Comparison of ENCODE assay signal across 8 cellular contexts in the genomic region with DNA sequence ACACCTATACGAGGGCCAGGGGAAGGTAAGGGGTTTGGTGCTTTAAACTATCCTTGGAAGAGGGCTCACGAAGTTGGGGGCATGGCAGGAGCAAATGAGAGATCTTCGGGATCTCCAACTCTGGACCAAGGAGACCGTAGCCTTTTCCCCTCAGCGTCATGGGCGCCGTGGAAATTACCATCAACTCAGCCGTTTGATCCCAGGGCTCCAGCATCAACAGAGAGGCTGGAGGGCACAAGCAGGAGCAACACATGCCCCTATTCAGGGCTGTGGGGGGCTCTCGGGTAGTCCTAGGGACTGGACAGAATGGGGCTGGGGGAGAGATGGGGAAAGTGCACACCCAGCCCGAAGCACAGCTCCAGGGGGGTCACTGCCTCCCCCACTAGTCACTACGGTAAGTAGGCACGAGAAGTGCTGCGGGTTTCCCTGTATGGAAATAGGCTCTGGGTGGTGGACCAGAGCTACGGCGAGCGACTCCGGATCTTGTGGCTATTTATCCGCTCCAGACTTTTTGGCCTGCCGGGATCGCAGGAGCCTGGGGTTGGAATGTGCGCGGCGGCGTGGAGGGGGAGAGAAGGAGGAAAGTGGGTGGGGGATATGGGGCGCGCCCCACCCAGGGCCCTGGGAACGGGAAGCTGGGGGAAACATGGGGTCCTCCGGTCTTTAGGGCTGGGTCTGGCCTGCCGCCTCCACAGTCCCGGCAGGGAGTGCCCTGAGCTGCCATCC. TPM values are rescaled to one million over a fixed set of nuclear protein-coding genes. Genes with fewer than 3 reads are reported as not detected.
DNase-seq lines count a peak whose midpoint lies in the region; ATAC-seq and TF ChIP-seq lines count a peak whose summit lies in the region.

No MANE protein-coding gene starts in this region.

- no peaks in the 10 kb centered on the region for H3K27me3 ChIP-seq in esophagus (ENCODE audit: control insufficient read depth in 1 of 2, insufficient read depth in 2 of 2, low read length in 2 of 2)
- no peaks in the 10 kb centered on the region for H3K27me3 ChIP-seq in upper lobe of left lung

- H3K27me3 Mint-ChIP-seq in HFFc6 (ENCODE audit: insufficient read depth) = peaks cover 4% of the 10 kb centered on the region; the same call in 1 of the 2 replicates
- H3K27me3 Mint-ChIP-seq in mesothelial cell of epicardium (ENCODE audit: low read depth) = no peaks in the 10 kb centered on the region

- H3K4me3 Mint-ChIP-seq in HFFc6 = peak overlapping the region; percentile 90
- H3K4me3 Mint-ChIP-seq in mesothelial cell of epicardium = peak overlapping the region; percentile 92

- peak overlapping the region; percentile 85 to 87 for H3K27ac ChIP-seq in esophagus (ENCODE audit: low read depth in 2 of 2, low read length in 1 of 2)
- H3K27ac ChIP-seq in upper lobe of left lung = peak overlapping the region; percentile 73 to 91 (median 88)

- peaks cover 13 to 18% of the 10 kb centered on the region in 2 donors for H3K4me1 ChIP-seq in esophagus (ENCODE audit: control insufficient read depth in 2 of 2, insufficient read depth in 2 of 2, low read length in 1 of 2)
- H3K4me1 ChIP-seq in upper lobe of left lung = peaks cover 13 to 39% (median 20%) of the 10 kb centered on the region in 4 donors

- H3K9me3 Mint-ChIP-seq in HFFc6 (no peaks in the 10 kb centered on the region), mesothelial cell of epicardium (no peaks in the 10 kb centered on the region)

- H3K9me3 ChIP-seq in esophagus (ENCODE audit: control insufficient read depth in 2 of 2, insufficient read depth in 1 of 2, low read depth in 1 of 2, low read length in 1 of 2) = no peaks in the 10 kb centered on the region
- H3K9me3 ChIP-seq in upper lobe of left lung = no peaks in the 10 kb centered on the region

- peak; percentile 90 for DNase-seq in AG08396 (ENCODE audit: low spot score)
- peak; percentile 81 for DNase-seq in HFFc6
- peak; percentile 55 to 83 for DNase-seq in SHP77 (lab: John Stamatoyannopoulos, UW)
- peak; percentile 64 to 80 for DNase-seq in mesothelial cell of epicardium (ENCODE audit: low spot score in 2 of 2, unreplicated experiment in 2 of 2)
- DNase-seq in upper lobe of left lung = peak; percentile 86 to 89
- DNase-seq in activated gamma-delta T cell (lab: John Stamatoyannopoulos, UW) = no peak

- WGBS in esophagus, 2 donors = 6 to 7% methylated on average over 28 to 30 of the region's 30 CpGs
- 3 to 10% methylated on average over 27 to 30 of the region's 30 CpGs for WGBS in upper lobe of left lung, 2 donors

- TF ChIP-seq EP300 in upper lobe of left lung (IDR thresholded peaks at IDR 0.05) = no peak

- ATAC-seq in upper lobe of left lung (ENCODE audit: low FRiP score in 2 of 2) = peak; percentile 92 to 94
- no peak for ATAC-seq in HG03378 (IDR thresholded peaks at IDR 0.05; ENCODE audit: unreplicated experiment)

- TF ChIP-seq POLR2A in upper lobe of left lung (IDR thresholded peaks at IDR 0.05) = no peak

- H3K27ac Mint-ChIP-seq in HFFc6 (peak overlapping the region; percentile 96), mesothelial cell of epicardium (peak overlapping the region; percentile 97)

- H3K36me3 Mint-ChIP-seq in HFFc6 (ENCODE audit: low read depth) (peaks cover 24% of the 10 kb centered on the region), mesothelial cell of epicardium (peaks cover 11% of the 10 kb centered on the region)

- peak overlapping the region; percentile 47 to 64 for H3K4me3 ChIP-seq in esophagus (ENCODE audit: low read depth in 1 of 2, low read length in 2 of 2)
- H3K4me3 ChIP-seq in upper lobe of left lung = peak overlapping the region; percentile 42 to 58 (median 57)

- TF ChIP-seq CTCF in HFFc6 (IDR thresholded peaks at IDR 0.05) = no peak
- TF ChIP-seq CTCF in mesothelial cell of epicardium (IDR thresholded peaks at IDR 0.05; ENCODE audit: unreplicated experiment) = no peak
- TF ChIP-seq CTCF in upper lobe of left lung (IDR thresholded peaks at IDR 0.05) = peak in 1 of 6 experiments; percentile 11

- H3K4me1 Mint-ChIP-seq in HFFc6 (ENCODE audit: low read depth) (peaks cover 26% of the 10 kb centered on the region), mesothelial cell of epicardium (peaks cover 14% of the 10 kb centered on the region)

- peaks cover 4 to 23% of the 10 kb centered on the region in 2 donors for H3K36me3 ChIP-seq in esophagus (ENCODE audit: control insufficient read depth in 2 of 2, insufficient read depth in 2 of 2, low read length in 1 of 2)
- peaks cover 0 to 27% (median 18%) of the 10 kb centered on the region in 4 donors for H3K36me3 ChIP-seq in upper lobe of left lung

RNA-seq across cellular contexts. Expression of a gene that starts 0.5 kb away (rescaled TPM):
- 100 to 1,000 TPM; 432 to 518 (median 449) TPM for total RNA-seq in HFFc6 (2021; fragmentation: NEBNext Ultra II Directional; extraction: Animal tissue kit (Norgen Biotek cat#: 25700))
- polyA plus RNA-seq in esophagus = 100 to 1,000 TPM; 123 to 219 TPM
- total RNA-seq in mesothelial cell of epicardium = 335 to 359 TPM (median 348 TPM) in 3 replicates
- total RNA-seq in upper lobe of left lung = 100 to 1,000 TPM; 349 to 904 (median 555) TPM

RNA-seq across cellular contexts. Expression of a gene that starts 12.8 kb away (rescaled TPM):
- total RNA-seq in HFFc6 (2021; fragmentation: NEBNext Ultra II Directional; extraction: Animal tissue kit (Norgen Biotek cat#: 25700)) = 10 to 100 TPM; 35.2 to 49.2 (median 42.6) TPM
- polyA plus RNA-seq in esophagus = 10 to 100 TPM; 17.9 to 19.4 TPM
- 76.2 to 79.7 TPM (median 76.6 TPM) in 3 replicates for total RNA-seq in mesothelial cell of epicardium
- 10 to 100 TPM; 42.6 to 76.4 (median 57.2) TPM for total RNA-seq in upper lobe of left lung

RNA-seq across cellular contexts. Expression of a gene that starts 28.8 kb away (rescaled TPM):
- 100 to 1,000 TPM; 183 to 263 (median 237) TPM for total RNA-seq in HFFc6 (2021; fragmentation: NEBNext Ultra II Directional; extraction: Animal tissue kit (Norgen Biotek cat#: 25700))
- polyA plus RNA-seq in esophagus = 100 to 1,000 TPM; 228 to 237 TPM
- total RNA-seq in mesothelial cell of epicardium = 364 to 373 TPM (median 373 TPM) in 3 replicates
- 100 to 1,000 TPM; 143 to 256 (median 191) TPM for total RNA-seq in upper lobe of left lung

RNA-seq across cellular contexts. Expression of a gene that starts 32.7 kb away (rescaled TPM):
- 10 to 100 TPM; 20.0 to 23.7 (median 21.9) TPM for total RNA-seq in HFFc6 (2021; fragmentation: NEBNext Ultra II Directional; extraction: Animal tissue kit (Norgen Biotek cat#: 25700))
- polyA plus RNA-seq in esophagus = 10 to 100 TPM; 10.1 to 19.1 TPM
- total RNA-seq in mesothelial cell of epicardium (28.7 to 29.8 TPM (median 28.9 TPM) in 3 replicates), upper lobe of left lung (10 to 100 TPM; 20.7 to 31.6 (median 26.0) TPM)

RNA-seq across cellular contexts. Expression of a gene that starts 38.0 kb away (rescaled TPM):
- total RNA-seq in HFFc6 (2021; fragmentation: NEBNext Ultra II Directional; extraction: Animal tissue kit (Norgen Biotek cat#: 25700)) = 10 to 100 TPM; 16.7 to 22.0 (median 19.6) TPM
- polyA plus RNA-seq in esophagus = 10 to 100 TPM; 24.5 to 39.0 TPM
- 51.2 to 58.8 TPM (median 55.5 TPM) in 3 replicates for total RNA-seq in mesothelial cell of epicardium
- 10 to 100 TPM; 21.9 to 60.8 (median 32.7) TPM for total RNA-seq in upper lobe of left lung
